Comparison of ENCODE assay signal across 8 cellular contexts in the genomic region with DNA sequence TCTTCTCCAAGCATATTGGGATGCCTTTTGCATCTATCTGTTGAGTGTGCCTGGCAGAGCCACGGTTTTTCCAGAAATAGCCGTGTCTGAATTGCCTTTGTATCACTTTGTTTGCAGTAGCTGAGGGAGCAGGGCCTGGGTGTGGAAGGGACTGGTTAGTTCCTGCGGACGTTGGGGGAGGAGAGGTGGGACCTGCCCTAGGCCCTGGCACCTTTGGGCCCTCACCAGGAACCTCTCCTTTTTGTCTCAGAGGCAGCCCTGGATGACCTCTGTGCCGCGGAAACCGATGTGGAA. TPM values are rescaled to one million over a fixed set of nuclear protein-coding genes. Genes with fewer than 3 reads are reported as not detected.
DNase-seq lines count a peak whose midpoint lies in the region; ATAC-seq, FAIRE-seq and TF ChIP-seq lines count a peak whose summit lies in the region.

No MANE protein-coding gene starts in this region.

- POLR2A ChIA-PET in PC-3 (lab: Charles Lee; ENCODE audit: unreplicated experiment): interaction anchor here (0.6 kb wide), 1 partner anchor 473 kb away, joined by 9 read pairs; no protein-coding TSS in a partner anchor
- POLR2A ChIA-PET in H1 (lab: Charles Lee; ENCODE audit: partially characterized antibody): interaction anchor here (0.6 to 8.1 kb wide), 11 partner anchors 10 to 170 kb away, joined by 4 to 83 read pairs (median 11); a partner anchor contains a TSS

- TF ChIP-seq CTCF in PC-3 (conservative IDR thresholded peaks at IDR 0.05; ENCODE audit: low read depth, low read length) (no peak), H1 (IDR thresholded peaks at IDR 0.05; ENCODE audit: control extremely low read depth in 1 of 3, insufficient read depth in 1 of 3, low read depth in 1 of 3, low read length in 3 of 3) (no peak), osteoblast (IDR thresholded peaks at IDR 0.05; ENCODE audit: extremely low read depth, low read depth, low read length) (no peak)

- no peak overlapping the region for H2BK5ac ChIP-seq in H1 (ENCODE audit: low read depth, low read length)

- H4K5ac ChIP-seq in H1 (ENCODE audit: insufficient read length, low read depth, low read length): no peak overlapping the region

- H3K27me3 ChIP-seq in CD4-positive, CD25-positive, alpha-beta regulatory T cell (ENCODE audit: control insufficient read depth, insufficient read depth, low read length): no peaks in the 10 kb centered on the region
- no peaks in the 10 kb centered on the region for H3K27me3 ChIP-seq in PC-3 (ENCODE audit: low read length)
- H3K27me3 ChIP-seq in H1 (replicated peaks in 1 of 4; ENCODE audit: control insufficient read depth in 3 of 4, extremely low read depth in 1 of 4, insufficient read depth in 3 of 4, low read length in 3 of 4): no peaks in the 10 kb centered on the region
- H3K27me3 ChIP-seq in osteoblast (ENCODE audit: insufficient read depth, low read length): no peaks in the 10 kb centered on the region
- no peaks in the 10 kb centered on the region for H3K27me3 ChIP-seq in H7 (ENCODE audit: control insufficient read depth, insufficient read depth, low read length)

- H3K27me3 Mint-ChIP-seq in CD4-positive, CD25-positive, alpha-beta regulatory T cell: no peaks in the 10 kb centered on the region

- H4K91ac ChIP-seq in H1 (replicated peaks; ENCODE audit: insufficient read length, low read length): no peak overlapping the region

- ATAC-seq in CD4-positive, CD25-positive, alpha-beta regulatory T cell (ENCODE audit: low read depth in 2 of 2): no peak
- ATAC-seq in PC-3: peak; percentile 5

- H2BK20ac ChIP-seq in H1 (ENCODE audit: low read length): no peak overlapping the region

- H3F3A ChIP-seq in PC-3 (ENCODE audit: low read length, unreplicated experiment): no peaks in the 10 kb centered on the region

- no peak overlapping the region for H3K4me3 ChIP-seq in CD4-positive, CD25-positive, alpha-beta regulatory T cell (ENCODE audit: low read depth, low read length)
- H3K4me3 ChIP-seq in PC-3 (ENCODE audit: low read length) (no peak overlapping the region), H1 (ENCODE audit: extremely low read depth in 1 of 4, insufficient read depth in 2 of 4, low read depth in 3 of 4, low read length in 4 of 4) (no peak overlapping the region; a peak in 1 of 8 replicates), osteoblast (ENCODE audit: insufficient read depth, low read length) (no peak overlapping the region), H7 (ENCODE audit: insufficient read depth, low read depth, low read length) (no peak overlapping the region)

- peaks cover 20% of the 10 kb centered on the region for H3K36me3 Mint-ChIP-seq in CD4-positive, CD25-positive, alpha-beta regulatory T cell

- H2AK5ac ChIP-seq in H1 (ENCODE audit: low read depth, low read length): no peak overlapping the region

- no peak overlapping the region for H4K8ac ChIP-seq in H1 (ENCODE audit: extremely low read depth, insufficient read depth, low read length)

- no peak overlapping the region for H3K4ac ChIP-seq in H1 (replicated peaks; ENCODE audit: insufficient read length, low read depth, low read length)

- WGBS in H1 (ENCODE audit: extremely low coverage in 1 of 2, insufficient coverage in 1 of 2, insufficient read length in 1 of 2, insufficient replicate concordance in 2 of 2, low coverage in 1 of 2, low lambda C conversion rate in 2 of 2, missing lambda C conversion rate in 1 of 2), 2 experiments: 71% methylated on average over 7 of the region's 7 CpGs; no CpG with 5 or more reads in 1 of the 2 experiments

- no peak overlapping the region for H2BK12ac ChIP-seq in H1 (ENCODE audit: low read depth, low read length)

- peaks cover 42% of the 10 kb centered on the region for H3K36me3 ChIP-seq in CD4-positive, CD25-positive, alpha-beta regulatory T cell (ENCODE audit: control insufficient read depth, insufficient read depth, low read length)
- H3K36me3 ChIP-seq in PC-3 (ENCODE audit: low read depth, low read length): peaks cover 23% of the 10 kb centered on the region; the same call in 1 of the 2 replicates
- H3K36me3 ChIP-seq in H1 (ENCODE audit: control insufficient read depth in 2 of 4, insufficient read depth in 4 of 4, low read length in 3 of 4): peaks cover 14 to 46% (median 26%) of the 10 kb centered on the region in 4 experiments
- H3K36me3 ChIP-seq in osteoblast (ENCODE audit: insufficient read depth, low read length): peaks cover 40% of the 10 kb centered on the region
- peaks cover 28% of the 10 kb centered on the region for H3K36me3 ChIP-seq in H7 (replicated peaks; ENCODE audit: control insufficient read depth, insufficient read depth, low read length)

- no peak for TF ChIP-seq RAD21 in H1 (IDR thresholded peaks at IDR 0.05 in 1 of 2, conservative IDR thresholded peaks at IDR 0.05 in 1 of 2; ENCODE audit: low read depth in 2 of 2, low read length in 2 of 2)

- DNase-seq in CD4-positive, CD25-positive, alpha-beta regulatory T cell: no peak
- no peak for DNase-seq in PC-3
- no peak for DNase-seq in H1 (ENCODE audit: low read depth in 1 of 2, low spot score in 2 of 2)
- DNase-seq in osteoblast (ENCODE audit: insufficient read length, low spot score, missing footprints): no peak
- no peak for DNase-seq in NCI-H345 (lab: John Stamatoyannopoulos, UW)
- no peak for DNase-seq in NCI-H526 treated with DMSO at 0.1 percent for 48 hours (lab: John Stamatoyannopoulos, UW)
- DNase-seq in H7: no peak
- DNase-seq in HuH-7.5 (ENCODE audit: low spot score): no peak

- peak overlapping the region; percentile 94 for H3K27ac ChIP-seq in CD4-positive, CD25-positive, alpha-beta regulatory T cell (ENCODE audit: insufficient read depth, low read length, poor library complexity, severe bottlenecking)
- H3K27ac ChIP-seq in PC-3 (ENCODE audit: low read length) (peak overlapping the region; percentile 99), H1 (ENCODE audit: low read depth, low read length) (0 out of 2 replicates have a peak overlapping the region, but pooled peaks have one; percentile 31), osteoblast (ENCODE audit: low read depth, low read length) (peak overlapping the region; percentile 100)

- H3K23me2 ChIP-seq in H1 (ENCODE audit: low read depth, low read length): no peaks in the 10 kb centered on the region

- H2AFZ ChIP-seq in PC-3 (ENCODE audit: low read length) (no peak overlapping the region; the same call in 1 of the 2 replicates), H1 (ENCODE audit: low read length) (no peak overlapping the region), osteoblast (ENCODE audit: low read length) (peak overlapping the region; percentile 58)

- peak overlapping the region; percentile 90 to 98 (median 95) for H3K4me3 Mint-ChIP-seq in CD4-positive, CD25-positive, alpha-beta regulatory T cell

- no peaks in the 10 kb centered on the region for H3K9me3 ChIP-seq in CD4-positive, CD25-positive, alpha-beta regulatory T cell (ENCODE audit: control insufficient read depth in 2 of 2, low read length in 2 of 2)
- H3K9me3 ChIP-seq in PC-3 (ENCODE audit: low read length): no peaks in the 10 kb centered on the region
- H3K9me3 ChIP-seq in H1 (ENCODE audit: insufficient read depth in 2 of 2, low read depth in 1 of 2, low read length in 1 of 2): no peaks in the 10 kb centered on the region
- H3K9me3 ChIP-seq in osteoblast (ENCODE audit: low read depth, low read length): no peaks in the 10 kb centered on the region

- H3K14ac ChIP-seq in H1 (ENCODE audit: insufficient read length): no peak overlapping the region

- peaks cover 52% of the 10 kb centered on the region for H3K4me1 ChIP-seq in CD4-positive, CD25-positive, alpha-beta regulatory T cell (ENCODE audit: control insufficient read depth, insufficient read depth, low read length, poor library complexity, severe bottlenecking)
- peaks cover 31% of the 10 kb centered on the region for H3K4me1 ChIP-seq in PC-3 (ENCODE audit: insufficient read depth, low read length)
- peaks cover 0 to 25% (median 13%) of the 10 kb centered on the region in 4 experiments; a peak in 5 of 7 replicates for H3K4me1 ChIP-seq in H1 (replicated peaks in 1 of 4; ENCODE audit: control insufficient read depth in 3 of 4, insufficient read depth in 4 of 4, low read length in 3 of 4)
- peaks cover 27% of the 10 kb centered on the region for H3K4me1 ChIP-seq in osteoblast (ENCODE audit: insufficient read depth, low read length)

- peaks cover 0 to 53% (median 30%) of the 10 kb centered on the region in 4 donors for H3K4me1 Mint-ChIP-seq in CD4-positive, CD25-positive, alpha-beta regulatory T cell

- peaks cover 6% of the 10 kb centered on the region for H3K79me1 ChIP-seq in H1 (ENCODE audit: low read depth, low read length)

- peak overlapping the region; percentile 90 to 97 (median 96) for H3K27ac Mint-ChIP-seq in CD4-positive, CD25-positive, alpha-beta regulatory T cell

- H3K9me3 Mint-ChIP-seq in CD4-positive, CD25-positive, alpha-beta regulatory T cell: no peaks in the 10 kb centered on the region

- H3K56ac ChIP-seq in H1 (replicated peaks; ENCODE audit: insufficient read length, low read depth, low read length): no peak overlapping the region

- H3K9me2 ChIP-seq in PC-3 (replicated peaks; ENCODE audit: low read length): no peaks in the 10 kb centered on the region

- intact Hi-C loops in PC-3 (cut with micrococcal nuclease): loop anchor here (1.0 kb wide), 3 partner anchors 42 to 220 kb away; a partner anchor contains a TSS

- no peak overlapping the region for H3K23ac ChIP-seq in H1 (ENCODE audit: insufficient read length)

- H4K20me1 ChIP-seq in PC-3 (ENCODE audit: low read length) (no peaks in the 10 kb centered on the region), H1 (replicated peaks in 1 of 2; ENCODE audit: control insufficient read depth in 1 of 2, insufficient read depth in 2 of 2, low read length in 2 of 2) (peaks cover 3 to 11% of the 10 kb centered on the region in 2 experiments), osteoblast (ENCODE audit: insufficient read depth, low read length) (peaks cover 4% of the 10 kb centered on the region)

- peak overlapping the region; percentile 40 for H3K9ac ChIP-seq in PC-3 (ENCODE audit: low read length)
- H3K9ac ChIP-seq in H1 (replicated peaks in 1 of 4; ENCODE audit: extremely low read depth in 1 of 4, low read depth in 3 of 4, low read length in 3 of 4): peak overlapping the region in 2 of 4 experiments; percentile 27 to 62; a peak in 4 of 7 replicates

- TF ChIP-seq EP300 in H1 (IDR thresholded peaks at IDR 0.05; ENCODE audit: borderline replicate concordance in 1 of 2, low read depth in 2 of 2, low read length in 2 of 2): no peak

- H3K4me2 ChIP-seq in PC-3 (ENCODE audit: low read length) (peak overlapping the region; percentile 24; the same call in 1 of the 2 replicates), H1 (ENCODE audit: insufficient read depth in 1 of 2, low read depth in 2 of 2, low read length in 2 of 2) (no peak overlapping the region), osteoblast (ENCODE audit: insufficient read depth, low read length) (peak overlapping the region; percentile 23)

- CTCF ChIA-PET in PC-3 (lab: Charles Lee): no interaction called here
- CTCF ChIA-PET in H1 (lab: Charles Lee; ENCODE audit: partially characterized antibody): interaction anchor here (1.0 to 21.5 kb wide), 15 partner anchors 8 to 198 kb away, joined by 3 to 251 read pairs (median 8); a partner anchor contains a TSS

- H2BK120ac ChIP-seq in H1 (replicated peaks; ENCODE audit: low read depth, low read length): no peak overlapping the region

- FAIRE-seq in H1 (lab: Jason Lieb, UNC): no peak

- BruUV-seq in PC-3 (replicated peaks; lab: Mats Ljungman, UMichigan): TSS peak; percentile 20

- H3K79me2 ChIP-seq in PC-3 (ENCODE audit: low read length) (peaks cover 41% of the 10 kb centered on the region), H1 (ENCODE audit: control insufficient read depth in 1 of 2, insufficient read depth in 2 of 2, low read length in 2 of 2) (peaks cover 0 to 3% of the 10 kb centered on the region in 2 experiments; a peak in 2 of 4 replicates), osteoblast (ENCODE audit: insufficient read depth, low read length) (peaks cover 39% of the 10 kb centered on the region)

- H2BK15ac ChIP-seq in H1 (ENCODE audit: low read length): no peak overlapping the region

- H3K18ac ChIP-seq in H1 (ENCODE audit: extremely low read depth, low read length): no peak overlapping the region

- no peak for TF ChIP-seq POLR2A in H1 (IDR thresholded peaks at IDR 0.05; ENCODE audit: control extremely low read depth in 1 of 2, low read depth in 2 of 2, low read length in 2 of 2)

RNA-seq across cellular contexts. Expression of a gene that starts 18.6 kb away (rescaled TPM):
- 11.5 TPM for total RNA-seq in CD4-positive, CD25-positive, alpha-beta regulatory T cell
- 10 to 100 TPM in 3 of 4 donors, 1 to 10 TPM in 1; 9.6 to 14.7 (median 13.3) TPM for polyA plus RNA-seq in CD4-positive, CD25-positive, alpha-beta regulatory T cell
- total RNA-seq in PC-3 (2014; rRNA removed) (13.9 and 16.1 TPM in 2 replicates), osteoblast (5.0 and 5.1 TPM in 2 replicates)
- 16.7 and 20.2 TPM in 2 replicates for total RNA-seq in H1 (2021; fragmentation: NEBNext Ultra II Directional; extraction: Animal tissue kit (Norgen Biotek cat#: 25700))
- 16.6 and 18.5 TPM in 2 replicates for polyA plus RNA-seq in H1 (2011; rRNA removed)
- 15.0 TPM for polyA plus RNA-seq in H1 (2011; cell fraction: cytosol; rRNA removed)
- polyA plus RNA-seq in H1 (2011; cell fraction: nucleus; rRNA removed): 36.5 TPM
- polyA plus RNA-seq in H1 (2012, experiment 1 of 2): 12.7 to 14.1 TPM (median 13.8 TPM) in 4 replicates
- 11.0 TPM for polyA plus RNA-seq in H1 (2012, experiment 2 of 2)
- polyA plus RNA-seq in H1 (2013, experiment 1 of 2): 14.8 TPM
- 12.6 TPM for polyA plus RNA-seq in H1 (2013, experiment 2 of 2)
- polyA minus RNA-seq in H1 (2011; rRNA and poly(A)+ RNA removed): 28.6 and 29.3 TPM in 2 replicates
- polyA minus RNA-seq in H1 (2011; cell fraction: cytosol; rRNA and poly(A)+ RNA removed): 10.1 TPM
- 25.2 TPM for polyA minus RNA-seq in H1 (2011; cell fraction: nucleus; rRNA and poly(A)+ RNA removed)
- total RNA-seq in H7 (2014; rRNA removed; shearing (Covaris generic)): 13.4 and 18.5 TPM in 2 replicates

RNA-seq across cellular contexts. Expression of a gene that starts 25.1 kb away (rescaled TPM):
- 248 TPM for total RNA-seq in CD4-positive, CD25-positive, alpha-beta regulatory T cell
- 100 to 1,000 TPM; 664 to 743 (median 695) TPM for polyA plus RNA-seq in CD4-positive, CD25-positive, alpha-beta regulatory T cell
- total RNA-seq in PC-3 (2014; rRNA removed) (517 and 618 TPM in 2 replicates), osteoblast (128 and 135 TPM in 2 replicates)
- 305 and 322 TPM in 2 replicates for total RNA-seq in H1 (2021; fragmentation: NEBNext Ultra II Directional; extraction: Animal tissue kit (Norgen Biotek cat#: 25700))
- polyA plus RNA-seq in H1 (2011; rRNA removed): 83.3 and 138 TPM in 2 replicates
- polyA plus RNA-seq in H1 (2011; cell fraction: cytosol; rRNA removed): 282 TPM
- 36.5 TPM for polyA plus RNA-seq in H1 (2011; cell fraction: nucleus; rRNA removed)
- 470 to 570 TPM (median 490 TPM) in 4 replicates for polyA plus RNA-seq in H1 (2012, experiment 1 of 2)
- polyA plus RNA-seq in H1 (2012, experiment 2 of 2): 141 TPM
- polyA plus RNA-seq in H1 (2013, experiment 1 of 2): 965 TPM
- polyA plus RNA-seq in H1 (2013, experiment 2 of 2): 959 TPM
- polyA minus RNA-seq in H1 (2011; rRNA and poly(A)+ RNA removed): 8.2 and 9.6 TPM in 2 replicates
- 42.3 TPM for polyA minus RNA-seq in H1 (2011; cell fraction: cytosol; rRNA and poly(A)+ RNA removed)
- 34.3 TPM for polyA minus RNA-seq in H1 (2011; cell fraction: nucleus; rRNA and poly(A)+ RNA removed)
- total RNA-seq in H7 (2014; rRNA removed; shearing (Covaris generic)): 222 and 264 TPM in 2 replicates

RNA-seq across cellular contexts. Expression of a gene that starts 25.3 kb away (rescaled TPM):
- 4.6 TPM for total RNA-seq in CD4-positive, CD25-positive, alpha-beta regulatory T cell
- 10 to 100 TPM in 1 of 4 donors, 1 to 10 TPM in 3; 7.1 to 13.7 (median 9.1) TPM for polyA plus RNA-seq in CD4-positive, CD25-positive, alpha-beta regulatory T cell
- total RNA-seq in PC-3 (2014; rRNA removed) (27.8 and 30.9 TPM in 2 replicates), osteoblast (13.3 and 17.4 TPM in 2 replicates)
- total RNA-seq in H1 (2021; fragmentation: NEBNext Ultra II Directional; extraction: Animal tissue kit (Norgen Biotek cat#: 25700)): 20.3 and 21.3 TPM in 2 replicates
- 19.7 and 21.4 TPM in 2 replicates for polyA plus RNA-seq in H1 (2011; rRNA removed)
- polyA plus RNA-seq in H1 (2011; cell fraction: cytosol; rRNA removed): 26.3 TPM
- polyA plus RNA-seq in H1 (2011; cell fraction: nucleus; rRNA removed): 18.4 TPM
- 24.1 to 30.2 TPM (median 28.9 TPM) in 4 replicates for polyA plus RNA-seq in H1 (2012, experiment 1 of 2)
- polyA plus RNA-seq in H1 (2012, experiment 2 of 2): 17.1 TPM
- polyA plus RNA-seq in H1 (2013, experiment 1 of 2): 16.7 TPM
- polyA plus RNA-seq in H1 (2013, experiment 2 of 2): 16.9 TPM
- polyA minus RNA-seq in H1 (2011; rRNA and poly(A)+ RNA removed): 17.1 and 17.4 TPM in 2 replicates
- polyA minus RNA-seq in H1 (2011; cell fraction: cytosol; rRNA and poly(A)+ RNA removed): 7.3 TPM
- 7.7 TPM for polyA minus RNA-seq in H1 (2011; cell fraction: nucleus; rRNA and poly(A)+ RNA removed)
- 51.4 and 59.1 TPM in 2 replicates for total RNA-seq in H7 (2014; rRNA removed; shearing (Covaris generic))

RNA-seq across cellular contexts. Expression of a gene that starts 35.3 kb away (rescaled TPM):
- total RNA-seq in CD4-positive, CD25-positive, alpha-beta regulatory T cell: 5.2 TPM
- polyA plus RNA-seq in CD4-positive, CD25-positive, alpha-beta regulatory T cell: under 1 TPM in 1 of 4 donors, not detected in 3; 0.07 TPM
- total RNA-seq in PC-3 (2014; rRNA removed) (31.8 and 35.4 TPM in 2 replicates), osteoblast (23.3 and 33.7 TPM in 2 replicates)
- total RNA-seq in H1 (2021; fragmentation: NEBNext Ultra II Directional; extraction: Animal tissue kit (Norgen Biotek cat#: 25700)): 114 and 115 TPM in 2 replicates
- polyA plus RNA-seq in H1 (2011; rRNA removed): 109 and 149 TPM in 2 replicates
- 117 TPM for polyA plus RNA-seq in H1 (2011; cell fraction: cytosol; rRNA removed)
- 1,123 TPM for polyA plus RNA-seq in H1 (2011; cell fraction: nucleus; rRNA removed)
- 136 to 155 TPM (median 141 TPM) in 4 replicates for polyA plus RNA-seq in H1 (2012, experiment 1 of 2)
- 102 TPM for polyA plus RNA-seq in H1 (2012, experiment 2 of 2)
- 102 TPM for polyA plus RNA-seq in H1 (2013, experiment 1 of 2)
- 83.3 TPM for polyA plus RNA-seq in H1 (2013, experiment 2 of 2)
- 82.5 and 154 TPM in 2 replicates for polyA minus RNA-seq in H1 (2011; rRNA and poly(A)+ RNA removed)
- 100 TPM for polyA minus RNA-seq in H1 (2011; cell fraction: cytosol; rRNA and poly(A)+ RNA removed)
- 265 TPM for polyA minus RNA-seq in H1 (2011; cell fraction: nucleus; rRNA and poly(A)+ RNA removed)
- total RNA-seq in H7 (2014; rRNA removed; shearing (Covaris generic)): 46.5 and 65.7 TPM in 2 replicates

RNA-seq across cellular contexts. Expression of a gene that starts 38.8 kb away (rescaled TPM):
- 197 TPM for total RNA-seq in CD4-positive, CD25-positive, alpha-beta regulatory T cell
- polyA plus RNA-seq in CD4-positive, CD25-positive, alpha-beta regulatory T cell: 100 to 1,000 TPM; 415 to 598 (median 440) TPM
- 159 and 164 TPM in 2 replicates for total RNA-seq in PC-3 (2014; rRNA removed)
- total RNA-seq in H1 (2021; fragmentation: NEBNext Ultra II Directional; extraction: Animal tissue kit (Norgen Biotek cat#: 25700)): 191 and 196 TPM in 2 replicates
- 315 and 422 TPM in 2 replicates for polyA plus RNA-seq in H1 (2011; rRNA removed)
- 247 TPM for polyA plus RNA-seq in H1 (2011; cell fraction: cytosol; rRNA removed)
- 217 TPM for polyA plus RNA-seq in H1 (2011; cell fraction: nucleus; rRNA removed)
- polyA plus RNA-seq in H1 (2012, experiment 1 of 2): 171 to 240 TPM (median 225 TPM) in 4 replicates
- polyA plus RNA-seq in H1 (2012, experiment 2 of 2): 223 TPM
- polyA plus RNA-seq in H1 (2013, experiment 1 of 2): 278 TPM
- polyA plus RNA-seq in H1 (2013, experiment 2 of 2): 358 TPM
- 107 and 149 TPM in 2 replicates for polyA minus RNA-seq in H1 (2011; rRNA and poly(A)+ RNA removed)
- 143 TPM for polyA minus RNA-seq in H1 (2011; cell fraction: cytosol; rRNA and poly(A)+ RNA removed)
- 52.6 TPM for polyA minus RNA-seq in H1 (2011; cell fraction: nucleus; rRNA and poly(A)+ RNA removed)
- total RNA-seq in osteoblast: 99.3 and 105 TPM in 2 replicates
- 195 and 200 TPM in 2 replicates for total RNA-seq in H7 (2014; rRNA removed; shearing (Covaris generic))

Comparison
In these comparisons a context has a peak if more than half of its experiments do, and no peak if none do; other contexts are left out.
1. H3K27ac ChIP-seq: peak in every context shown above with its lines; median percentile 100 in osteoblast; 99 in PC-3; 94 in CD4-positive, CD25-positive, alpha-beta regulatory T cell; 31 in H1.
2. H3K4me2 ChIP-seq: peak in PC-3 (single experiment) and osteoblast (single experiment); none in H1 (0 of 2).